ENCODE assay signal across 10 cellular contexts in genomic region chr6:170437719-170438401, GRCh38.
A peak's percentile ranks its signal among the peaks of the same experiment; 100 is the strongest.
DNase-seq lines count a peak whose midpoint lies in the region; ATAC-seq, FAIRE-seq and TF ChIP-seq lines count a peak whose summit lies in the region.
"Had no signal": no experiment of that assay in that cellular context is flagged by ENCODE, and none has a peak within 500 bp of the region (broad histone marks: within the 10 kb centered on the region; RNA-seq: fewer than 3 reads in every experiment).

No MANE protein-coding gene starts in this region.

- BruUV-seq in endothelial cell of umbilical vein (replicated peaks; lab: Mats Ljungman, UMichigan): TSS peak; percentile 22

- H3K9me3 Mint-ChIP-seq in T-helper 2 cell treated with Interferon-gamma antibody and Interleukin-4, amounts not matched to agents 5 μg/mL and 100 μg/mL, for 36 hours: peaks cover 4% of the 10 kb centered on the region

- CTCF ChIA-PET in endothelial cell of umbilical vein (lab: Charles Lee): interaction anchor here (1.0 to 2.2 kb wide), 3 partner anchors 8 to 606 kb away, joined by 3 to 15 read pairs (median 4); no protein-coding TSS in a partner anchor

- H3K4me1 ChIP-seq in endothelial cell of umbilical vein (ENCODE audit: control insufficient read depth, extremely low read depth, insufficient read depth, low read length) (peaks cover 5% of the 10 kb centered on the region), parathyroid adenoma (peaks cover 7% of the 10 kb centered on the region)

- POLR2A ChIA-PET in endothelial cell of umbilical vein (lab: Charles Lee): interaction anchor here (0.6 kb wide), 1 partner anchor 9 kb away, joined by 4 read pairs; no protein-coding TSS in a partner anchor

- no peaks in the 10 kb centered on the region for H3K9me1 ChIP-seq in endothelial cell of umbilical vein (replicated peaks; ENCODE audit: control insufficient read depth, extremely low read depth, insufficient read depth, low read length)

- dilution Hi-C loops in endothelial cell of umbilical vein (cut with MboI; ENCODE audit: extremely low pct_ligation_motif_present, low sequenced_read_pairs): no loop called here

- no peaks in the 10 kb centered on the region for H3K27me3 Mint-ChIP-seq in T-helper 2 cell treated with Interferon-gamma antibody and Interleukin-4, amounts not matched to agents 5 μg/mL and 100 μg/mL, for 36 hours (ENCODE audit: low read depth)

- TF ChIP-seq POLR2A in endothelial cell of umbilical vein (IDR thresholded peaks at IDR 0.05; ENCODE audit: low read depth, low read length): no peak

- no peak overlapping the region for H3K27ac Mint-ChIP-seq in T-helper 2 cell treated with Interferon-gamma antibody and Interleukin-4, amounts not matched to agents 5 μg/mL and 100 μg/mL, for 36 hours

- H4K20me1 ChIP-seq in endothelial cell of umbilical vein (replicated peaks; ENCODE audit: control insufficient read depth, extremely low read depth, insufficient read depth, low read length): no peaks in the 10 kb centered on the region

- H3K9me3 ChIP-seq in endothelial cell of umbilical vein (replicated peaks; ENCODE audit: control insufficient read depth, insufficient read depth, low read length): no peaks in the 10 kb centered on the region
- no peaks in the 10 kb centered on the region for H3K9me3 ChIP-seq in parathyroid adenoma (ENCODE audit: control insufficient read depth, low read length)

- H3K79me2 ChIP-seq in endothelial cell of umbilical vein (ENCODE audit: control insufficient read depth, insufficient read depth, low read length): no peaks in the 10 kb centered on the region
- H3K79me2 ChIP-seq in parathyroid adenoma: no peaks in the 10 kb centered on the region

- H3K36me3 Mint-ChIP-seq in T-helper 2 cell treated with Interferon-gamma antibody and Interleukin-4, amounts not matched to agents 5 μg/mL and 100 μg/mL, for 36 hours (ENCODE audit: low read depth): no peaks in the 10 kb centered on the region

- H3K4me3 ChIP-seq in endothelial cell of umbilical vein (replicated peaks in 1 of 3; ENCODE audit: insufficient read depth in 1 of 3, low read depth in 1 of 3, low read length in 3 of 3) (peak overlapping the region in 2 of 3 experiments; percentile 3 to 22), parathyroid adenoma (ENCODE audit: low read depth, low read length) (no peak overlapping the region)

- no peak overlapping the region for H3K4me3 Mint-ChIP-seq in T-helper 2 cell treated with Interferon-gamma antibody and Interleukin-4, amounts not matched to agents 5 μg/mL and 100 μg/mL, for 36 hours

- H3K9ac ChIP-seq in endothelial cell of umbilical vein (replicated peaks; ENCODE audit: extremely low read depth, insufficient read depth, low read length): peak overlapping the region; percentile 65
- H3K9ac ChIP-seq in parathyroid adenoma: no peak overlapping the region

- TF ChIP-seq CTCF in endothelial cell of umbilical vein (IDR thresholded peaks at IDR 0.05; ENCODE audit: extremely low read depth in 1 of 2, insufficient read depth in 1 of 2, low read depth in 1 of 2, low read length in 2 of 2) (no peak), parathyroid adenoma (IDR thresholded peaks at IDR 0.05) (no peak)

- H3K36me3 ChIP-seq in endothelial cell of umbilical vein (ENCODE audit: control insufficient read depth in 2 of 2, extremely low read depth in 1 of 2, insufficient read depth in 2 of 2, low read length in 2 of 2): no peaks in the 10 kb centered on the region
- H3K36me3 ChIP-seq in parathyroid adenoma (ENCODE audit: control insufficient read depth, insufficient read depth, low read length): no peaks in the 10 kb centered on the region

- H3K4me1 Mint-ChIP-seq in T-helper 2 cell treated with Interferon-gamma antibody and Interleukin-4, amounts not matched to agents 5 μg/mL and 100 μg/mL, for 36 hours (ENCODE audit: low read depth): no peaks in the 10 kb centered on the region

- peak overlapping the region; percentile 88 for H2AFZ ChIP-seq in endothelial cell of umbilical vein (ENCODE audit: low read depth, low read length)
- peak overlapping the region; percentile 64 for H2AFZ ChIP-seq in parathyroid adenoma

- DNase-seq in EH (ENCODE audit: low read depth) (peak; percentile 23), RCC 7860 (ENCODE audit: low spot score) (peak; percentile 27), endothelial cell of umbilical vein (ENCODE audit: low read depth, low spot score) (no peak), dedifferentiated amniotic fluid mesenchymal stem cell (ENCODE audit: extremely low spot score) (no peak)
- no peak for DNase-seq in T-helper 2 cell treated with Interferon-gamma antibody and Interleukin-4, amounts not matched to agents 5 μg/mL and 100 μg/mL, for 36 hours (ENCODE audit: low spot score)
- DNase-seq: SIG-M5 had no signal

- H3K27me3 ChIP-seq in endothelial cell of umbilical vein (ENCODE audit: control insufficient read depth in 2 of 2, insufficient read depth in 2 of 2, low read length in 2 of 2): no peaks in the 10 kb centered on the region
- H3K27me3 ChIP-seq in parathyroid adenoma (ENCODE audit: control insufficient read depth, insufficient read depth, low read length): no peaks in the 10 kb centered on the region

- intact Hi-C loops in endothelial cell of umbilical vein (cut with micrococcal nuclease): loop anchor here (1.0 to 5.0 kb wide), 4 partner anchors 33 to 533 kb away; partner anchors contain the start of gene FAM120B

- peak overlapping the region; percentile 47 for H3K27ac ChIP-seq in endothelial cell of umbilical vein (ENCODE audit: insufficient read depth, low read depth, low read length)
- H3K27ac ChIP-seq in parathyroid adenoma: no peak overlapping the region

- ATAC-seq in HG03095 (IDR thresholded peaks at IDR 0.05; ENCODE audit: unreplicated experiment) (no peak), HG02571 (IDR thresholded peaks at IDR 0.05; ENCODE audit: unreplicated experiment) (no peak)

- H3K4me2 ChIP-seq in endothelial cell of umbilical vein (ENCODE audit: insufficient read depth, low read length): peak overlapping the region; percentile 79
- peak overlapping the region; percentile 48 for H3K4me2 ChIP-seq in parathyroid adenoma (ENCODE audit: low read length)

- FAIRE-seq in RCC 7860 (lab: Jason Lieb, UNC): no peak
- FAIRE-seq in endothelial cell of umbilical vein (lab: Jason Lieb, UNC): no peak
- FAIRE-seq: colon had no signal

TF ChIP-seq in endothelial cell of umbilical vein, 7 proteins besides CTCF, POLR2A, EP300 and RAD21:
- TF ChIP-seq MAX (IDR thresholded peaks at IDR 0.05; ENCODE audit: insufficient read depth, insufficient read length) (no peak), GATA2 (IDR thresholded peaks at IDR 0.05; ENCODE audit: insufficient read depth, insufficient read length, low read depth, low read length) (no peak), EZH2 (IDR thresholded peaks at IDR 0.05; ENCODE audit: borderline replicate concordance, low read depth, low read length, severe bottlenecking) (no peak), JUN (IDR thresholded peaks at IDR 0.05; ENCODE audit: borderline replicate concordance, insufficient read depth, insufficient read length, low read depth) (no peak), MYC (IDR thresholded peaks at IDR 0.05; ENCODE audit: low read depth, low read length) (no peak), POLR2AphosphoS5 (IDR thresholded peaks at IDR 0.05; ENCODE audit: insufficient read depth, low read depth, low read length) (no peak), FOS (IDR thresholded peaks at IDR 0.05; ENCODE audit: borderline replicate concordance, insufficient read depth, low read length) (no peak)
TF ChIP-seq in endothelial cell of umbilical vein: peak in this region for 0.

Comparison
In these comparisons a context has a peak if more than half of its experiments do, and no peak if none do; other contexts are left out.
1. DNase-seq: peak in EH (single experiment) and RCC 7860 (single experiment); none in endothelial cell of umbilical vein (single experiment), dedifferentiated amniotic fluid mesenchymal stem cell (single experiment) and T-helper 2 cell treated with Interferon-gamma antibody and Interleukin-4, amounts not matched to agents 5 μg/mL and 100 μg/mL, for 36 hours (single experiment).